Comparison of ENCODE assay signal across 19 cellular contexts in the genomic region with DNA sequence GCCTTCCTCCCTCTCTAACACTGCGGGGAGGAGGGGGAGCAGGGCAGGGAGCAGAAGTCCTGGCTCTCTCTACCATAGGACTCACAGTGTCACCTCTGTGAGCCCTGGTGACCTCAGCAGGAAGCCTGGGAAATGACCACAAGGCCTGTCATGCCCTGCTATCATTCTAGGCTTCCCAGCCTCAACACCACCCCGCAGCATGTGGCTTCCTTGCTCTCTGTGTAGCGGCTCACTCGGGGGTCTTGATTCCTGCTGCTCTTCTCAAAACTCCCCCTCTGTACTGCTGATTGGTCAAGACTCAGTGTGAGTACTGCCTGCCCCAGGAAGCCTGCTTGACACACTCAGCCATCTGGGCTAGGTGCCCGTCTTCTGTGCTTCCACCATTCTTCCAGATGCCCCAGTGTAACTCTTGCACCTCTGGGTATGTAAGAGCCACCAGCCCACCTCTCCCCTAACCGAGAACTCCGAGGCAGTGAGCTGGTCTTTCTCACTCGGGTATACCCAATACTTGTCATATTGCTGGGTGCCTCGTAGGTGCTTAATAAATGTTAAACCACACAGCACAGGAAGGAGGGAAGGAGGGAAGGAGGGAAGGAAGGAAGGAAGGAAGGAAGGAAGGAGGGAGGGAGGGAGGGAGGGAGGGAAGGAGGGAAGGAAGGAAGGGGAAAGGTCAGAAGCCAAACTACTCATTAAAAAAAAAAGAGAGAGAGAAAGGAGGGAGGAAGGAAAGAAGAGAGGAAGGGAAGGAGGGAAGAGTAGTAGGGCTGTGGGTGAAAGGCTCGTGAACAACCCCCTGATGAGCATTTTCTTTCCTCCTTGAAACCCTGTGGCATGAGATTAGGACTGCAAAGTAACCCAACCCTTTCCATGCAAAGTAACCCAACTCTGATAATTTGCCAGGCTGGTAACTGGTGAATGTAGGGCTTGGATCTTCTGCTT. TPM values are rescaled to one million over a fixed set of nuclear protein-coding genes. Genes with fewer than 3 reads are reported as not detected.
DNase-seq lines count a peak whose midpoint lies in the region; ATAC-seq, FAIRE-seq and TF ChIP-seq lines count a peak whose summit lies in the region.
"Had no signal": no experiment of that assay in that cellular context is flagged by ENCODE, and none has a peak within 500 bp of the region (broad histone marks: within the 10 kb centered on the region; RNA-seq: fewer than 3 reads in every experiment).

No MANE protein-coding gene starts in this region.

- H3K27me3 ChIP-seq in Loucy (ENCODE audit: insufficient read depth, low read length, poor library complexity, severe bottlenecking) = no peaks in the 10 kb centered on the region
- H3K27me3 ChIP-seq in astrocyte (ENCODE audit: insufficient read depth, low read length) = no peaks in the 10 kb centered on the region
- peaks cover 6 to 81% of the 10 kb centered on the region in 2 experiments; a peak in 4 of 5 replicates for H3K27me3 ChIP-seq in HepG2 (ENCODE audit: control insufficient read depth in 1 of 2, insufficient read depth in 2 of 2, low read length in 2 of 2)

- H3K27me3 Mint-ChIP-seq in astrocyte (ENCODE audit: low read depth, unreplicated experiment) = no peaks in the 10 kb centered on the region

- H3K36me3 Mint-ChIP-seq in astrocyte (ENCODE audit: low read depth, unreplicated experiment) = peaks cover 26% of the 10 kb centered on the region
- H3K36me3 Mint-ChIP-seq: CD8-positive, alpha-beta memory T cell; stimulated activated naive B cell treated with anti-CD40 and anti-IgM and Interleukin-4, amounts not matched to agents 10 μg/mL and 1 μg/mL and 100 μg/mL, for 72 hours had no signal

- H3K9me3 ChIP-seq in Loucy (ENCODE audit: insufficient read depth, low read depth, low read length) (no peaks in the 10 kb centered on the region), astrocyte (ENCODE audit: insufficient read depth, low read depth, low read length) (no peaks in the 10 kb centered on the region), HepG2 (ENCODE audit: low read length) (no peaks in the 10 kb centered on the region)

- TF ChIP-seq EP300 in HepG2 (IDR thresholded peaks at IDR 0.05; ENCODE audit: low read depth in 2 of 2, low read length in 2 of 2) = no peak
- TF ChIP-seq EP300 in HepG2 (CRISPR knock-in tag; IDR thresholded peaks at IDR 0.05; ENCODE audit: borderline replicate concordance) = no peak

- H3K79me2 ChIP-seq in Loucy (ENCODE audit: insufficient read depth, low read length) (peaks cover 87% of the 10 kb centered on the region), astrocyte (ENCODE audit: insufficient read depth, low read length) (peaks cover 27% of the 10 kb centered on the region), HepG2 (ENCODE audit: insufficient read depth, low read length) (no peaks in the 10 kb centered on the region)
- H3K79me2 ChIP-seq: parathyroid adenoma had no signal

- no peak for TF ChIP-seq POLR2A in HepG2 (IDR thresholded peaks at IDR 0.05; ENCODE audit: insufficient read depth in 1 of 2, low read depth in 2 of 2, low read length in 2 of 2)

- DNase-seq in astrocyte (ENCODE audit: low read depth) = no peak
- no peak for DNase-seq in HepG2 (ENCODE audit: low spot score)
- DNase-seq in posterior vena cava (ENCODE audit: low spot score) = peak; percentile 47
- no peak for DNase-seq in HuH-7.5 (ENCODE audit: low spot score)
- no peak for DNase-seq in RPMI8226
- DNase-seq: activated CD8-positive, alpha-beta memory T cell treated with anti-CD3 and anti-CD28 coated beads, Interleukin-2, amount 50 U/mL, for 48 hours; activated gamma-delta T cell; CD8-positive, alpha-beta memory T cell; foreskin fibroblast; GOT3; NCI-H1436 treated with DMSO at 0.1 percent for 48 hours; OCI-M1; stimulated activated CD4-positive, alpha-beta T cell treated with anti-CD3 and anti-CD28 coated beads, Interleukin-1b, Interleukin-23, amount 100 ng/mL, for 48 hours; stimulated activated naive B cell treated with anti-CD40 and anti-IgM and Interleukin-4, amounts not matched to agents 10 μg/mL and 1 μg/mL and 100 μg/mL, for 72 hours; T-helper 17 cell had no signal

- H3K27ac ChIP-seq in astrocyte (ENCODE audit: low read depth, low read length) (no peak overlapping the region), HepG2 (ENCODE audit: extremely low read length, insufficient read depth, low read length) (no peak overlapping the region)
- H3K27ac ChIP-seq: parathyroid adenoma had no signal

- H2AFZ ChIP-seq in Loucy (ENCODE audit: low read length) (no peak overlapping the region), astrocyte (ENCODE audit: low read depth, low read length) (no peak overlapping the region), HepG2 (ENCODE audit: low read length) (no peak overlapping the region)
- H2AFZ ChIP-seq: parathyroid adenoma had no signal

- H3K27ac Mint-ChIP-seq in astrocyte (ENCODE audit: unreplicated experiment) = peak overlapping the region; percentile 53
- H3K27ac Mint-ChIP-seq: stimulated activated naive B cell treated with anti-CD40 and anti-IgM and Interleukin-4, amounts not matched to agents 10 μg/mL and 1 μg/mL and 100 μg/mL, for 72 hours; T-helper 17 cell had no signal

- H3F3A ChIP-seq in Loucy (ENCODE audit: low read depth) = no peaks in the 10 kb centered on the region

- peak overlapping the region; percentile 61 for H3K9ac ChIP-seq in Loucy (ENCODE audit: low read depth, low read length, poor library complexity, severe bottlenecking)
- no peak overlapping the region for H3K9ac ChIP-seq in astrocyte (ENCODE audit: low read length)
- no peak overlapping the region for H3K9ac ChIP-seq in HepG2 (ENCODE audit: insufficient read depth, low read depth, low read length)
- H3K9ac ChIP-seq: parathyroid adenoma had no signal

- 37% methylated on average over 10 of the region's 10 CpGs for WGBS in HepG2 (ENCODE audit: low lambda C conversion rate)

- no peaks in the 10 kb centered on the region for H3K9me2 ChIP-seq in Loucy (replicated peaks; ENCODE audit: low read depth, low read length)

- TF ChIP-seq RAD21 in HepG2 (CRISPR knock-in tag; IDR thresholded peaks at IDR 0.05) = no peak

- peaks cover 68% of the 10 kb centered on the region for H3K4me1 Mint-ChIP-seq in astrocyte (ENCODE audit: low read depth, unreplicated experiment)

- peak overlapping the region; percentile 20 for H3K4me3 Mint-ChIP-seq in astrocyte (ENCODE audit: unreplicated experiment)
- H3K4me3 Mint-ChIP-seq: CD8-positive, alpha-beta memory T cell; stimulated activated naive B cell treated with anti-CD40 and anti-IgM and Interleukin-4, amounts not matched to agents 10 μg/mL and 1 μg/mL and 100 μg/mL, for 72 hours; T-helper 17 cell had no signal

- peak; percentile 62 for ATAC-seq in HepG2
- ATAC-seq in HG02642 (IDR thresholded peaks at IDR 0.05; ENCODE audit: poor library complexity, unreplicated experiment) = no peak
- ATAC-seq: stimulated activated naive B cell treated with anti-CD40 and anti-IgM and Interleukin-4, amounts not matched to agents 10 μg/mL and 1 μg/mL and 100 μg/mL, for 72 hours; T-helper 17 cell had no signal

- no peak for FAIRE-seq in astrocyte (lab: Jason Lieb, UNC)
- FAIRE-seq in HepG2 (lab: Jason Lieb, UNC) = no peak

- peaks cover 18% of the 10 kb centered on the region for H4K20me1 ChIP-seq in Loucy (ENCODE audit: insufficient read depth, low read length, poor library complexity, severe bottlenecking)
- peaks cover 88% of the 10 kb centered on the region for H4K20me1 ChIP-seq in astrocyte (ENCODE audit: insufficient read depth, low read length)
- no peaks in the 10 kb centered on the region for H4K20me1 ChIP-seq in HepG2 (ENCODE audit: insufficient read depth, low read length)

- H3K4me2 ChIP-seq in Loucy (ENCODE audit: low read depth, low read length, poor library complexity, severe bottlenecking) (peak overlapping the region; percentile 92), astrocyte (ENCODE audit: low read length) (peak overlapping the region; percentile 14), HepG2 (ENCODE audit: low read depth, low read length) (peak overlapping the region; percentile 61)

- H3K36me3 ChIP-seq in Loucy (ENCODE audit: insufficient read depth, low read length) = peaks cover 16% of the 10 kb centered on the region; the same call in 1 of the 2 replicates
- peaks cover 5% of the 10 kb centered on the region for H3K36me3 ChIP-seq in astrocyte (ENCODE audit: insufficient read depth, low read length)
- H3K36me3 ChIP-seq in HepG2 (replicated peaks in 1 of 2; ENCODE audit: control insufficient read depth in 1 of 2, insufficient read depth in 2 of 2, low read length in 2 of 2) = no peaks in the 10 kb centered on the region

- CTCF ChIA-PET in HepG2 (lab: Yijun Ruan, JAX; ENCODE audit: low intra/inter-chr PET ratio, low total read pairs) = no interaction called here

- POLR2A ChIA-PET in HepG2 (lab: Yijun Ruan, JAX) = no interaction called here

- H3K4me3 ChIP-seq in Loucy (ENCODE audit: low read length, poor library complexity, severe bottlenecking) (peak overlapping the region; percentile 92), astrocyte (ENCODE audit: insufficient read depth, low read depth, low read length) (no peak overlapping the region), HepG2 (replicated peaks in 1 of 3; ENCODE audit: insufficient read depth in 1 of 3, low read depth in 2 of 3, low read length in 3 of 3) (peak overlapping the region in 2 of 3 experiments; percentile 17 to 23; a peak in 2 of 6 replicates)
- H3K4me3 ChIP-seq: lung had no signal

- H3K9me3 Mint-ChIP-seq in astrocyte (ENCODE audit: unreplicated experiment) = no peaks in the 10 kb centered on the region
- H3K9me3 Mint-ChIP-seq: stimulated activated naive B cell treated with anti-CD40 and anti-IgM and Interleukin-4, amounts not matched to agents 10 μg/mL and 1 μg/mL and 100 μg/mL, for 72 hours had no signal

- in situ Hi-C loops in HepG2 (cut with HindIII; ENCODE audit: extremely low pct_ligation_motif_present, low pct_unique_long_range_greater_than_20kb) = no loop called here

- no peak for TF ChIP-seq CTCF in Loucy (conservative IDR thresholded peaks at IDR 0.05; ENCODE audit: low read length)
- no peak for TF ChIP-seq CTCF in astrocyte (IDR thresholded peaks at IDR 0.05; ENCODE audit: insufficient read depth, low read depth, low read length)
- TF ChIP-seq CTCF in HepG2 (CRISPR knock-in tag; IDR thresholded peaks at IDR 0.05) = no peak

- intact Hi-C loops in HepG2 (cut with micrococcal nuclease; ENCODE audit: unreplicated experiment) = no loop called here
- intact Hi-C loops in posterior vena cava (cut with DNase I) = no loop called here

- BruUV-seq in HepG2 (replicated peaks; lab: Mats Ljungman, UMichigan) = no TSS peak

- H3K4me1 ChIP-seq in Loucy (ENCODE audit: insufficient read depth, low read length, poor library complexity, severe bottlenecking) (peaks cover 67% of the 10 kb centered on the region), astrocyte (ENCODE audit: insufficient read depth, low read length) (peaks cover 23% of the 10 kb centered on the region), HepG2 (ENCODE audit: insufficient read depth, low read length) (peaks cover 57% of the 10 kb centered on the region)

RNA-seq across cellular contexts. Expression of a gene that starts 5.0 kb away (rescaled TPM):
- total RNA-seq in astrocyte = 144 and 167 TPM in 2 replicates
- not detected in 2 replicates for total RNA-seq in HepG2 (2016; rRNA removed; fragmentation: Illumina TruSeq; extraction: Trizol)
- not detected in 2 replicates for total RNA-seq in HepG2 (2016; cell fraction: cytosol; rRNA removed; fragmentation: Illumina TruSeq; extraction: Trizol; ENCODE audit: low read depth)
- total RNA-seq in HepG2 (2016; cell fraction: insoluble cytoplasmic fraction; rRNA removed; fragmentation: Illumina TruSeq; extraction: Trizol) = not detected in 2 replicates
- not detected in 2 replicates for total RNA-seq in HepG2 (2016; cell fraction: membrane; rRNA removed; fragmentation: Illumina TruSeq; extraction: Trizol)
- total RNA-seq in HepG2 (2016; cell fraction: nucleus; rRNA removed; fragmentation: Illumina TruSeq; extraction: Trizol) = not detected in 2 replicates
- polyA plus RNA-seq in HepG2 (2011; rRNA removed) = 0.28 and 0.30 TPM in 2 replicates
- polyA plus RNA-seq in HepG2 (2011; cell fraction: cytosol; rRNA removed) = 0.38 and 0.42 TPM in 2 replicates
- polyA plus RNA-seq in HepG2 (2011; cell fraction: nucleus; rRNA removed) = 0.23 and 0.29 TPM in 2 replicates
- polyA plus RNA-seq in HepG2 (2012) = 0.19 TPM in 1 of 2 replicates, not detected in the other
- polyA plus RNA-seq in HepG2 (2016; cell fraction: cytosol; fragmentation: Illumina TruSeq; extraction: Trizol; ENCODE audit: low read depth) = 0.57 TPM in 1 of 2 replicates, not detected in the other
- not detected in 2 replicates for polyA plus RNA-seq in HepG2 (2016; cell fraction: insoluble cytoplasmic fraction; fragmentation: Illumina TruSeq; extraction: Trizol; ENCODE audit: low read depth)
- polyA plus RNA-seq in HepG2 (2016; cell fraction: membrane; fragmentation: Illumina TruSeq; extraction: Trizol; ENCODE audit: low read depth) = not detected in 2 replicates
- not detected in 2 replicates for polyA plus RNA-seq in HepG2 (2016; cell fraction: nucleus; fragmentation: Illumina TruSeq; extraction: Trizol; ENCODE audit: insufficient read depth, low read depth)
- polyA minus RNA-seq in HepG2 (2011; rRNA and poly(A)+ RNA removed; ENCODE audit: low replicate concordance) = 0.18 TPM in 1 of 2 replicates, not detected in the other
- not detected in 2 replicates for polyA minus RNA-seq in HepG2 (2011; cell fraction: cytosol; rRNA and poly(A)+ RNA removed)
- not detected in 2 replicates for polyA minus RNA-seq in HepG2 (2011; cell fraction: nucleus; rRNA and poly(A)+ RNA removed)
- total RNA-seq in posterior vena cava = 1 to 10 TPM; 5.4 to 6.5 TPM
- total RNA-seq: CD8-positive, alpha-beta memory T cell; T-helper 17 cell had no signal
- polyA plus RNA-seq: CD8-positive, alpha-beta memory T cell had no signal

Comparison
In these comparisons a context has a peak if more than half of its experiments do, and no peak if none do; other contexts are left out.
1. H3K4me2 ChIP-seq: peak in every context shown above with its lines; median percentile 92 in Loucy; 61 in HepG2; 14 in astrocyte.
2. RNA of a gene that starts 5.0 kb away (total RNA-seq): 144 to 167 TPM in astrocyte; 5.4 to 6.5 TPM in posterior vena cava and not detected in HepG2; every median in the first group is over 10 times any median in the second.